Comparison of ENCODE assay signal across 9 cellular contexts in the genomic region with DNA sequence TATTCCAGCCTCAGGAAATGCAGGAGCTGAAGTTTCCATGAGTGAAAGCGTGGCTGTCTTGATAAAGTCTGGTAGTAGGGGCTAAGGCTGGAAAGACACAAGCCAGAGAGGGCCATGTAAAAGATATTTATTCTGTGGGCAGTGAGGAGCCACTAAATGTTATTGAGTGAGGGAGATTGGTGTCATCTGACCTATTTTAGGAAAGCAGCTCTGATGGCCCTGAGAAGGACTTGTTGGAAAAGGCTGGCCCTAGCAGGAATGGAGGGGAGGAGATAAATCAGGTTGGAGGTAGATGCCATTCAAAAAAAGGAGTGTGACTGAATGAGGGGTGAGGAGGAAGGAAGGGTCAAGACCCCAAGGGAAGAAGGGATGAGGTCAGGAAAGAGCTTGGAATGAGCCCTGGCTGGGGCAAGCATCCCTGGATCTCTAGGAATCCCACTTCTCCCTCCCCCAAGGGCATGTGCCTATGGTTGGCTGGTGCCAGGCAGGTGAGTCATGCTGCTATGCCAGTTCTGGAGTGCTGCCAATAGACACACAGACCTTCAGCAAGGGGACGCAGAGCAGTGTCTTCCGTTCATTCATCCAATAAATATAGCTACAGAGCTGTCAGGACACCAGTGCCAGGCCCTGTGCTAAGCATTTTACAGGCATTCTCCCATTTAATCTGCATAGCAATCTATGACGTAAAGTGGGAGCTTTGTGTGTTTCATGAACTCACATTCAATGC. TPM values are rescaled to one million over a fixed set of nuclear protein-coding genes. Genes with fewer than 3 reads are reported as not detected.
DNase-seq lines count a peak whose midpoint lies in the region; ATAC-seq and TF ChIP-seq lines count a peak whose summit lies in the region.
"Had no signal": no experiment of that assay in that cellular context is flagged by ENCODE, and none has a peak within 500 bp of the region (broad histone marks: within the 10 kb centered on the region; RNA-seq: fewer than 3 reads in every experiment).

No MANE protein-coding gene starts in this region.

- peaks cover 18% of the 10 kb centered on the region for H3K4me1 Mint-ChIP-seq in stimulated activated effector memory CD8-positive, alpha-beta T cell treated with anti-CD3 and anti-CD28 coated beads, Interleukin-12 subunit alpha, Interleukin-12 subunit beta, amount 100 ng/mL, for 72 hours
- no peaks in the 10 kb centered on the region for H3K4me1 Mint-ChIP-seq in activated CD4-positive, alpha-beta T cell treated with anti-CD3 and anti-CD28 coated beads, Interleukin-2, amount 10 ng/mL, durations not matched to agents 24 days and 14 days

- H3K4me3 Mint-ChIP-seq in stimulated activated effector memory CD8-positive, alpha-beta T cell treated with anti-CD3 and anti-CD28 coated beads, Interleukin-12 subunit alpha, Interleukin-12 subunit beta, amount 100 ng/mL, for 72 hours: no peak overlapping the region
- H3K4me3 Mint-ChIP-seq in activated CD4-positive, alpha-beta T cell treated with anti-CD3 and anti-CD28 coated beads, Interleukin-2, amount 10 ng/mL, durations not matched to agents 24 days and 14 days: no peak overlapping the region

- peak in 1 of 2 donors; percentile 13 for TF ChIP-seq POLR2A in heart left ventricle (IDR thresholded peaks at IDR 0.05)

- no peaks in the 10 kb centered on the region for H3K9me3 Mint-ChIP-seq in stimulated activated effector memory CD8-positive, alpha-beta T cell treated with anti-CD3 and anti-CD28 coated beads, Interleukin-12 subunit alpha, Interleukin-12 subunit beta, amount 100 ng/mL, for 72 hours
- no peaks in the 10 kb centered on the region for H3K9me3 Mint-ChIP-seq in activated CD4-positive, alpha-beta T cell treated with anti-CD3 and anti-CD28 coated beads, Interleukin-2, amount 10 ng/mL, durations not matched to agents 24 days and 14 days

- H3K27ac Mint-ChIP-seq in stimulated activated effector memory CD8-positive, alpha-beta T cell treated with anti-CD3 and anti-CD28 coated beads, Interleukin-12 subunit alpha, Interleukin-12 subunit beta, amount 100 ng/mL, for 72 hours: peak overlapping the region; percentile 38
- no peak overlapping the region for H3K27ac Mint-ChIP-seq in activated CD4-positive, alpha-beta T cell treated with anti-CD3 and anti-CD28 coated beads, Interleukin-2, amount 10 ng/mL, durations not matched to agents 24 days and 14 days

- no peaks in the 10 kb centered on the region for H3K9me3 ChIP-seq in heart left ventricle
- H3K9me3 ChIP-seq: BLaER1 treated with 17β-estradiol and CSF1 and Interleukin-3, amounts not matched to agents 10 nM and 100 nM had no signal

- ATAC-seq in heart left ventricle: peak; percentile 65 to 75 (median 71)
- ATAC-seq in stimulated activated effector memory CD8-positive, alpha-beta T cell treated with anti-CD3 and anti-CD28 coated beads, Interleukin-12 subunit alpha, Interleukin-12 subunit beta, amount 100 ng/mL, for 72 hours: no peak

- peak overlapping the region; percentile 71 to 95 (median 88) for H3K27ac ChIP-seq in heart left ventricle
- H3K27ac ChIP-seq: BLaER1 treated with 17β-estradiol and CSF1 and Interleukin-3, amounts not matched to agents 10 nM and 100 nM had no signal

- no peak for TF ChIP-seq CTCF in heart left ventricle (IDR thresholded peaks at IDR 0.05)

- WGBS in heart left ventricle, 4 donors: 38 to 49% (median 42%) methylated on average over 4 of the region's 4 CpGs

- DNase-seq in SIG-M5 treated with dmso at 0.1 percent for 504 hours (lab: John Stamatoyannopoulos, UW; ENCODE audit: unreplicated experiment) (peak; percentile 41), SIG-M5 (lab: John Stamatoyannopoulos, UW) (no peak), SW 1271 (lab: John Stamatoyannopoulos, UW) (peak; percentile 91 to 97), heart left ventricle (peak; percentile 74 to 88 (median 78)), NCI-H82 (lab: John Stamatoyannopoulos, UW) (no peak)
- no peak for DNase-seq in stimulated activated effector memory CD8-positive, alpha-beta T cell treated with anti-CD3 and anti-CD28 coated beads, Interleukin-12 subunit alpha, Interleukin-12 subunit beta, amount 100 ng/mL, for 72 hours (ENCODE audit: low spot score in 2 of 2)
- no peak for DNase-seq in activated CD4-positive, alpha-beta T cell treated with anti-CD3 and anti-CD28 coated beads, Interleukin-2, amount 10 ng/mL, durations not matched to agents 24 days and 14 days
- DNase-seq in activated CD4-positive, CD25-positive, alpha-beta regulatory T cell (lab: John Stamatoyannopoulos, UW): no peak

- no peaks in the 10 kb centered on the region for H3K27me3 ChIP-seq in heart left ventricle
- H3K27me3 ChIP-seq: BLaER1 treated with 17β-estradiol and CSF1 and Interleukin-3, amounts not matched to agents 10 nM and 100 nM had no signal

- H3K4me3 ChIP-seq in heart left ventricle: peak overlapping the region in 4 of 12 donors; percentile 38 to 43 (median 41)
- H3K4me3 ChIP-seq: BLaER1 treated with 17β-estradiol and CSF1 and Interleukin-3, amounts not matched to agents 10 nM and 100 nM had no signal

- peaks cover 5% of the 10 kb centered on the region for H3K27me3 Mint-ChIP-seq in activated CD4-positive, alpha-beta T cell treated with anti-CD3 and anti-CD28 coated beads, Interleukin-2, amount 10 ng/mL, durations not matched to agents 24 days and 14 days

- H3K36me3 Mint-ChIP-seq in stimulated activated effector memory CD8-positive, alpha-beta T cell treated with anti-CD3 and anti-CD28 coated beads, Interleukin-12 subunit alpha, Interleukin-12 subunit beta, amount 100 ng/mL, for 72 hours: peaks cover 7% of the 10 kb centered on the region
- H3K36me3 Mint-ChIP-seq in activated CD4-positive, alpha-beta T cell treated with anti-CD3 and anti-CD28 coated beads, Interleukin-2, amount 10 ng/mL, durations not matched to agents 24 days and 14 days (ENCODE audit: low read depth): no peaks in the 10 kb centered on the region

- peaks cover 0 to 20% (median 15%) of the 10 kb centered on the region in 9 donors for H3K36me3 ChIP-seq in heart left ventricle

- intact Hi-C loops in heart left ventricle (cut with DNase I): loop anchor here in 5 of 10 donors (1.0 to 5.0 kb wide), 4 partner anchors 22 to 158 kb away; no protein-coding TSS in a partner anchor
- intact Hi-C loops in activated CD4-positive, alpha-beta T cell treated with anti-CD3 and anti-CD28 coated beads, Interleukin-2, amount 10 ng/mL, durations not matched to agents 24 days and 14 days (cut with micrococcal nuclease): loop anchor here (10.0 kb wide), 1 partner anchor 160 kb away; a partner anchor contains a TSS

- H3K4me1 ChIP-seq in heart left ventricle: peaks cover 0 to 50% (median 24%) of the 10 kb centered on the region in 12 donors

RNA-seq across cellular contexts. Expression of a gene that starts 2.0 kb away (rescaled TPM):
- total RNA-seq in heart left ventricle: 1,000 to 10,000 TPM in 1 of 9 donors, 100 to 1,000 TPM in 6, 10 to 100 TPM in 2; 56.7 to 2,367 (median 517) TPM
- 100 to 1,000 TPM; 450 to 857 TPM for polyA plus RNA-seq in heart left ventricle
- not detected in 2 replicates for total RNA-seq in activated CD4-positive, alpha-beta T cell treated with anti-CD3 and anti-CD28 coated beads, Interleukin-2, amount 10 ng/mL, durations not matched to agents 24 days and 14 days

RNA-seq across cellular contexts. Expression of a gene that starts 9.7 kb away (rescaled TPM):
- total RNA-seq in heart left ventricle: 10 to 100 TPM in 8 of 9 donors, 1 to 10 TPM in 1; 7.5 to 82.6 (median 19.2) TPM
- polyA plus RNA-seq in heart left ventricle: 10 to 100 TPM; 35.2 to 73.4 TPM
- total RNA-seq in activated CD4-positive, alpha-beta T cell treated with anti-CD3 and anti-CD28 coated beads, Interleukin-2, amount 10 ng/mL, durations not matched to agents 24 days and 14 days: not detected in 2 replicates

RNA-seq across cellular contexts. Expression of a gene that starts 15.0 kb away (rescaled TPM):
- 1 to 10 TPM in 2 of 9 donors, under 1 TPM in 7; 0.24 to 2.1 (median 0.58) TPM for total RNA-seq in heart left ventricle
- polyA plus RNA-seq in heart left ventricle: 1 to 10 TPM; 1.3 to 1.8 TPM
- total RNA-seq in activated CD4-positive, alpha-beta T cell treated with anti-CD3 and anti-CD28 coated beads, Interleukin-2, amount 10 ng/mL, durations not matched to agents 24 days and 14 days: not detected in 2 replicates

RNA-seq across cellular contexts. Expression of a gene that starts 58.8 kb away (rescaled TPM):
- total RNA-seq in heart left ventricle: 10 to 100 TPM in 6 of 9 donors, 1 to 10 TPM in 3; 7.2 to 21.0 (median 10.8) TPM
- polyA plus RNA-seq in heart left ventricle: 10 to 100 TPM; 16.1 to 31.7 TPM
- 2.2 and 2.4 TPM in 2 replicates for total RNA-seq in activated CD4-positive, alpha-beta T cell treated with anti-CD3 and anti-CD28 coated beads, Interleukin-2, amount 10 ng/mL, durations not matched to agents 24 days and 14 days

Comparison
In these comparisons a context has a peak if more than half of its experiments do, and no peak if none do; other contexts are left out.
1. DNase-seq: peak in SIG-M5 treated with dmso at 0.1 percent for 504 hours (single experiment), SW 1271 (2 of 2) and heart left ventricle (5 of 5); none in SIG-M5 (single experiment), stimulated activated effector memory CD8-positive, alpha-beta T cell treated with anti-CD3 and anti-CD28 coated beads, Interleukin-12 subunit alpha, Interleukin-12 subunit beta, amount 100 ng/mL, for 72 hours (0 of 2), NCI-H82 (single experiment), activated CD4-positive, alpha-beta T cell treated with anti-CD3 and anti-CD28 coated beads, Interleukin-2, amount 10 ng/mL, durations not matched to agents 24 days and 14 days (single experiment) and activated CD4-positive, CD25-positive, alpha-beta regulatory T cell (0 of 4).
2. RNA of a gene that starts 2.0 kb away (total RNA-seq): 56.7 to 2,367 TPM in heart left ventricle; not detected in activated CD4-positive, alpha-beta T cell treated with anti-CD3 and anti-CD28 coated beads, Interleukin-2, amount 10 ng/mL, durations not matched to agents 24 days and 14 days; every median in the first group is over 10 times any median in the second.